Comparison of ENCODE assay signal across 21 cellular contexts in genomic region chr4:168531305-168531704, GRCh38.
"Had no signal": no experiment of that assay in that cellular context is flagged by ENCODE, and none has a peak within 500 bp of the region (broad histone marks: within the 10 kb centered on the region; RNA-seq: fewer than 3 reads in every experiment).

No MANE protein-coding gene starts in this region.

- ATAC-seq: left lobe of liver; lower lobe of right lung; mucosa of descending colon; natural killer cell treated with Interleukin-12 subunit alpha and Interleukin-12 subunit beta and Interleukin-15 and Interleukin-18, amount 100 ng/mL, for 72 hours; right lobe of liver; stimulated activated effector memory CD8-positive, alpha-beta T cell treated with anti-CD3 and anti-CD28 coated beads, Interleukin-12 subunit alpha, Interleukin-12 subunit beta, amount 100 ng/mL, for 72 hours; upper lobe of right lung had no signal

- DNase-seq: activated CD4-positive, alpha-beta T cell treated with anti-CD3 and anti-CD28 coated beads for 48 hours; activated CD4-positive, alpha-beta T cell treated with anti-CD3 and anti-CD28 coated beads, Interleukin-2, amount 50 U/mL, for 48 hours; activated CD8-positive, alpha-beta memory T cell treated with anti-CD3 and anti-CD28 coated beads for 24 hours; activated effector memory CD4-positive, alpha-beta T cell treated with Interleukin-2 at 50 U/mL for 16 hours; activated naive CD4-positive, alpha-beta T cell treated with Interleukin-2 at 50 U/mL for 16 hours; anterior cingulate cortex; effector CD8-positive, alpha-beta T cell; gastrocnemius medialis; lower lobe of right lung; mucosa of descending colon; posterior cingulate gyrus; right lobe of liver; stimulated activated CD4-positive, alpha-beta T cell treated with anti-CD3 and anti-CD28 coated beads, Interleukin-12 subunit alpha, Interleukin-12 subunit beta, amount 100 ng/mL, for 4 hours; stimulated activated CD4-positive, alpha-beta T cell treated with anti-CD3 and anti-CD28 coated beads, Interleukin-4, amount 100 ng/mL, for 1 hour; substantia nigra; upper lobe of right lung had no signal

- H3K27ac ChIP-seq: hepatocyte, lower lobe of right lung, right lobe of liver, upper lobe of right lung, VCaP had no signal

- H3K4me1 ChIP-seq: lower lobe of right lung, right lobe of liver, upper lobe of right lung had no signal

- H3K9me3 ChIP-seq: gastrocnemius medialis, lower lobe of right lung, mucosa of descending colon, right lobe of liver, upper lobe of right lung had no signal

- H3K36me3 ChIP-seq: gastrocnemius medialis, lower lobe of right lung, right lobe of liver, upper lobe of right lung had no signal

- H3K4me3 ChIP-seq: gastrocnemius medialis, hepatocyte, lower lobe of right lung, mucosa of descending colon, right lobe of liver, upper lobe of right lung had no signal

- H3K27me3 ChIP-seq: gastrocnemius medialis, hepatocyte, right lobe of liver, upper lobe of right lung had no signal
